ENCODE assay signal across 25 cellular contexts in genomic region chr10:48317321-48317990, GRCh38. TPM values are rescaled to one million over a fixed set of nuclear protein-coding genes. Genes with fewer than 3 reads are reported as not detected.
"Had no signal": no experiment of that assay in that cellular context is flagged by ENCODE, and none has a peak within 500 bp of the region (broad histone marks: within the 10 kb centered on the region; RNA-seq: fewer than 3 reads in every experiment).

No MANE protein-coding gene starts in this region.

- H3K9me3 ChIP-seq: gastrocnemius medialis, heart left ventricle, psoas muscle, right lobe of liver had no signal

- H3K4me1 Mint-ChIP-seq: activated B cell treated with CpG ODN at 0.5 μM for 24 hours had no signal

- H3K4me3 ChIP-seq: coronary artery, gastrocnemius medialis, heart left ventricle, psoas muscle, right lobe of liver had no signal

- ATAC-seq: esophagus mucosa; gastrocnemius medialis; heart left ventricle; left ventricle myocardium superior; psoas muscle; right lobe of liver; stimulated activated effector memory CD8-positive, alpha-beta T cell treated with anti-CD3 and anti-CD28 coated beads, Interleukin-12 subunit alpha, Interleukin-12 subunit beta, amount 100 ng/mL, for 72 hours had no signal

- FAIRE-seq: endometrium, kidney, small intestine had no signal

- H3K27me3 Mint-ChIP-seq: activated B cell treated with CpG ODN at 0.5 μM for 24 hours; activated naive CD8-positive, alpha-beta T cell; brain; central memory CD8-positive, alpha-beta T cell; naive B cell had no signal

- H3K36me3 Mint-ChIP-seq: naive B cell; stimulated activated effector memory CD8-positive, alpha-beta T cell treated with anti-CD3 and anti-CD28 coated beads, Interleukin-12 subunit alpha, Interleukin-12 subunit beta, amount 100 ng/mL, for 72 hours had no signal

- H3K4me3 Mint-ChIP-seq: activated B cell treated with CpG ODN at 0.5 μM for 24 hours; activated naive CD8-positive, alpha-beta T cell; brain; central memory CD8-positive, alpha-beta T cell; naive B cell; stimulated activated effector memory CD8-positive, alpha-beta T cell treated with anti-CD3 and anti-CD28 coated beads, Interleukin-12 subunit alpha, Interleukin-12 subunit beta, amount 100 ng/mL, for 72 hours had no signal

- H3K27ac ChIP-seq: coronary artery, gastrocnemius medialis, heart left ventricle, psoas muscle, right lobe of liver had no signal

- H3K27ac Mint-ChIP-seq: activated B cell treated with CpG ODN at 0.5 μM for 24 hours; activated naive CD8-positive, alpha-beta T cell; brain; naive B cell; stimulated activated effector memory CD8-positive, alpha-beta T cell treated with anti-CD3 and anti-CD28 coated beads, Interleukin-12 subunit alpha, Interleukin-12 subunit beta, amount 100 ng/mL, for 72 hours had no signal

- H3K36me3 ChIP-seq: gastrocnemius medialis, right lobe of liver had no signal

- H3K9me3 Mint-ChIP-seq: activated B cell treated with CpG ODN at 0.5 μM for 24 hours; central memory CD8-positive, alpha-beta T cell; naive B cell; stimulated activated effector memory CD8-positive, alpha-beta T cell treated with anti-CD3 and anti-CD28 coated beads, Interleukin-12 subunit alpha, Interleukin-12 subunit beta, amount 100 ng/mL, for 72 hours had no signal

- H3K27me3 ChIP-seq: gastrocnemius medialis, heart left ventricle, right lobe of liver had no signal

- DNase-seq: activated B cell treated with CpG ODN at 0.5 μM for 24 hours; activated CD4-positive, alpha-beta T cell treated with anti-CD3 and anti-CD28 coated beads for 48 hours; activated CD8-positive, alpha-beta memory T cell treated with anti-CD3 and anti-CD28 coated beads for 24 hours; activated gamma-delta T cell; amygdala; gastrocnemius medialis; heart left ventricle; kidney; left ventricle myocardium superior; naive B cell; psoas muscle; right lobe of liver; small intestine; stimulated activated CD4-positive, alpha-beta T cell treated with anti-CD3 and anti-CD28 coated beads, Interleukin-4, amount 100 ng/mL, for 1 hour; T-helper 1 cell; T-helper 9 cell had no signal

RNA-seq across cellular contexts. Expression of gene FRMPD2, which starts 43.0 kb away (rescaled TPM):
- total RNA-seq: activated B cell treated with CpG ODN at 0.5 μM for 24 hours, esophagus mucosa, gastrocnemius medialis, left ventricle myocardium superior, mononuclear cell, osteocyte, psoas muscle, right lobe of liver had no signal
- polyA plus RNA-seq: heart left ventricle, small intestine had no signal
